Comparison of ENCODE assay signal across 19 cellular contexts in genomic region chr4:142369141-142369540, GRCh38.
A peak's percentile ranks its signal among the peaks of the same experiment; 100 is the strongest.
DNase-seq lines count a peak whose midpoint lies in the region; FAIRE-seq and TF ChIP-seq lines count a peak whose summit lies in the region.
"Had no signal": no experiment of that assay in that cellular context is flagged by ENCODE, and none has a peak within 500 bp of the region (broad histone marks: within the 10 kb centered on the region; RNA-seq: fewer than 3 reads in every experiment).

No MANE protein-coding gene starts in this region.

- H3K27me3 Mint-ChIP-seq in activated naive CD8-positive, alpha-beta T cell, result no peaks in the 10 kb centered on the region
- no peaks in the 10 kb centered on the region for H3K27me3 Mint-ChIP-seq in activated naive CD8-positive, alpha-beta T cell treated with anti-CD3 and anti-CD28 coated beads for 36 hours
- H3K27me3 Mint-ChIP-seq: activated CD8-positive, alpha-beta memory T cell treated with anti-CD3 and anti-CD28 coated beads, Interleukin-2, amount 10 ng/mL, durations not matched to agents 7 days and 5 days had no signal

- TF ChIP-seq EP300 in Ishikawa (IDR thresholded peaks at IDR 0.05; ENCODE audit: borderline replicate concordance), result no peak

- H3K4me1 Mint-ChIP-seq in activated naive CD8-positive, alpha-beta T cell (ENCODE audit: low read depth), result peaks cover 84% of the 10 kb centered on the region
- peaks cover 68% of the 10 kb centered on the region for H3K4me1 Mint-ChIP-seq in activated naive CD8-positive, alpha-beta T cell treated with anti-CD3 and anti-CD28 coated beads for 36 hours

- FAIRE-seq in HTR-8/SVneo (lab: Jason Lieb, UNC), result no peak
- FAIRE-seq: endometrium, small intestine had no signal

- H3K27ac Mint-ChIP-seq in activated naive CD8-positive, alpha-beta T cell, result peak overlapping the region; percentile 93
- no peak overlapping the region for H3K27ac Mint-ChIP-seq in activated naive CD8-positive, alpha-beta T cell treated with anti-CD3 and anti-CD28 coated beads for 36 hours
- H3K27ac Mint-ChIP-seq: WTC11 had no signal

- H3K36me3 Mint-ChIP-seq in activated naive CD8-positive, alpha-beta T cell, result peaks cover 31% of the 10 kb centered on the region
- peaks cover 64% of the 10 kb centered on the region for H3K36me3 Mint-ChIP-seq in activated naive CD8-positive, alpha-beta T cell treated with anti-CD3 and anti-CD28 coated beads for 36 hours
- H3K36me3 Mint-ChIP-seq: WTC11 had no signal

- H3K9me3 Mint-ChIP-seq in activated naive CD8-positive, alpha-beta T cell (ENCODE audit: low read depth), result no peaks in the 10 kb centered on the region
- peaks cover 16% of the 10 kb centered on the region for H3K9me3 Mint-ChIP-seq in activated naive CD8-positive, alpha-beta T cell treated with anti-CD3 and anti-CD28 coated beads for 36 hours

- DNase-seq in activated naive CD8-positive, alpha-beta T cell treated with anti-CD3 and anti-CD28 coated beads for 36 hours, result no peak
- DNase-seq in amniotic epithelial cell (ENCODE audit: low read depth), result peak; percentile 38
- DNase-seq in renal cortical epithelial cell (ENCODE audit: low read depth), result peak; percentile 39
- DNase-seq in NCI-H2196 (lab: John Stamatoyannopoulos, UW; ENCODE audit: unreplicated experiment), result no peak
- no peak for DNase-seq in superior temporal gyrus (ENCODE audit: extremely low spot score)
- DNase-seq in HTR-8/SVneo (ENCODE audit: insufficient read length, low spot score), result no peak
- DNase-seq: activated CD8-positive, alpha-beta memory T cell treated with anti-CD3 and anti-CD28 coated beads, Interleukin-2, amount 10 ng/mL, durations not matched to agents 7 days and 5 days; DMS79 treated with DMSO at 0.1 percent for 48 hours; heart right ventricle; KG1; left ventricle myocardium superior; NCI-H1930; small intestine; stimulated activated CD4-positive, alpha-beta T cell treated with anti-CD3 and anti-CD28 coated beads, Interleukin-4, amount 100 ng/mL, for 24 hours; upper lobe of right lung had no signal

- H3K4me3 Mint-ChIP-seq in activated naive CD8-positive, alpha-beta T cell, result peak overlapping the region; percentile 82
- no peak overlapping the region for H3K4me3 Mint-ChIP-seq in activated naive CD8-positive, alpha-beta T cell treated with anti-CD3 and anti-CD28 coated beads for 36 hours
- H3K4me3 Mint-ChIP-seq: WTC11 had no signal

- no peak for TF ChIP-seq RAD21 in Ishikawa (IDR thresholded peaks at IDR 0.05; ENCODE audit: low read depth)

TF ChIP-seq in Ishikawa, 13 proteins besides CTCF, POLR2A, EP300 and RAD21:
- no peak for TF ChIP-seq YY1 (IDR thresholded peaks at IDR 0.05; ENCODE audit: low read depth)
- 0 out of 2 replicates have a peak, but pooled peaks have one; percentile 22 for TF ChIP-seq CEBPB (IDR thresholded peaks at IDR 0.05)
- no peak for TF ChIP-seq MAX (IDR thresholded peaks at IDR 0.05)
- TF ChIP-seq CREB1 (IDR thresholded peaks at IDR 0.05; ENCODE audit: low read depth), result no peak

Comparison
In these comparisons a context has a peak if more than half of its experiments do, and no peak if none do; other contexts are left out.
1. DNase-seq: peak in amniotic epithelial cell (single experiment) and renal cortical epithelial cell (single experiment); none in activated naive CD8-positive, alpha-beta T cell treated with anti-CD3 and anti-CD28 coated beads for 36 hours (single experiment), NCI-H2196 (single experiment), superior temporal gyrus (single experiment) and HTR-8/SVneo (single experiment).